In the genomic region with DNA sequence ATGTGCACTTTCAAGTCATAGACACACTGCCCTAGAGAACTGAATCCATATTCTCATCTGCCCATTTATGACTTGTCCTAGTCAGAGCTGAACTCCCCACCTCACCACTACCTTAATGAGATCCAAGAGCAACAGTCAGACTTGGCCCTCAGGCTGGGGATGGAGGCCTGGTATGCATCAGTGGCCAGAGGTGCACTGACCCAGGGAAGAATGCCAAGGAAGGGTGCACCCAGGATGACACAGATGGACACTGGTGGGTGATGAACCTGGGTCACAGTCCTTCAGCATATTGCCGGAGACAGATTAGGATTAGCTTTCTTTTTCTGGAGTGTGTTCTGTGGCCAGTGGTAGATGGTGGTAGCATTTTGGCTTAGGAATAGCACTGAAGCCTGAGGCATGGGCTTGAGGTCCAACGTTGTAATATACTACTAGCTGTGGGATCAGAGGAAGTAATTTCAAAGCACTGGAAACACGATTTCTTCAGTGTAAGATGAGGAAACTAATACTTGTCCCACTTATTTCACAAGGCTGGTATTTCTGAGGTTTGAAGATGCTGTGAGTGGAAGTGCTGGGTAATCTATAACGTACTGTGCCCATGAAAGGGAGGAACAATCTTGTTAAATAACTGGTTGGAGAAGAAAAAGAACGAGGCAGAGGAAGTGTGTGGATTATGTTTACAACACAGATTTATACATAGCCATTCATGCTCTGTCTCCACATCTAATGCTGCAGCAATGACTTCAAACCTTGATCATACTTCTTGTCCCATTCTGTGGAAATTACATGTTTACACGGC, we compare ENCODE assay signal across 19 cellular contexts.
"Had no signal": no experiment of that assay in that cellular context is flagged by ENCODE, and none has a peak within 500 bp of the region (broad histone marks: within the 10 kb centered on the region; RNA-seq: fewer than 3 reads in every experiment).

No MANE protein-coding gene starts in this region.

- H3K9me3 Mint-ChIP-seq: activated naive CD4-positive, alpha-beta T cell treated with anti-CD3 and anti-CD28 coated beads, Interleukin-2, amount 50 U/mL, for 72 hours; naive thymus-derived CD4-positive, alpha-beta T cell had no signal

- H3K4me3 ChIP-seq: breast epithelium, colonic mucosa, esophagus squamous epithelium, gastrocnemius medialis, lung, stomach, suprapubic skin, tibial nerve, uterus had no signal

- H3K4me1 Mint-ChIP-seq: naive thymus-derived CD4-positive, alpha-beta T cell had no signal

- DNase-seq: activated CD4-positive, alpha-beta T cell treated with anti-CD3 and anti-CD28 coated beads for 1 hour; activated CD4-positive, alpha-beta T cell treated with anti-CD3 and anti-CD28 coated beads, Interleukin-2, amount 50 U/mL, for 1 hour; activated T-cell treated with anti-CD3 and anti-CD28 coated beads, Interleukin-2, amount 50 U/mL, for 1 hour; colonic mucosa; esophagus squamous epithelium; gastrocnemius medialis; islet precursor cell; left colon; naive thymus-derived CD4-positive, alpha-beta T cell; stimulated activated CD4-positive, alpha-beta T cell treated with anti-CD3 and anti-CD28 coated beads, Interleukin-4, amount 100 ng/mL, for 24 hours; stomach; T-helper 1 cell; uterus had no signal

- H3K4me3 Mint-ChIP-seq: naive thymus-derived CD4-positive, alpha-beta T cell had no signal

- H3K27ac Mint-ChIP-seq: activated naive CD4-positive, alpha-beta T cell treated with anti-CD3 and anti-CD28 coated beads, Interleukin-2, amount 50 U/mL, for 72 hours; naive thymus-derived CD4-positive, alpha-beta T cell; progenitor cell of endocrine pancreas had no signal

- H3K36me3 Mint-ChIP-seq: activated naive CD4-positive, alpha-beta T cell treated with anti-CD3 and anti-CD28 coated beads, Interleukin-2, amount 50 U/mL, for 72 hours; naive thymus-derived CD4-positive, alpha-beta T cell had no signal

- H3K27me3 Mint-ChIP-seq: progenitor cell of endocrine pancreas had no signal
